8 cellular contexts compared by ENCODE assay signal in genomic region chr3:182909318-182910040, GRCh38.
DNase-seq lines count a peak whose midpoint lies in the region; ATAC-seq and TF ChIP-seq lines count a peak whose summit lies in the region.

No MANE protein-coding gene starts in this region.

- peaks cover 23% of the 10 kb centered on the region for H3K36me3 ChIP-seq in OCI-LY7 (ENCODE audit: insufficient read depth, low read length)
- H3K36me3 ChIP-seq in fibroblast of lung (ENCODE audit: control insufficient read depth, insufficient read depth, low read length) = no peaks in the 10 kb centered on the region
- H3K36me3 ChIP-seq in upper lobe of right lung = peaks cover 39% of the 10 kb centered on the region

- H3K27me3 ChIP-seq in fibroblast of lung (ENCODE audit: control insufficient read depth, insufficient read depth, low read length) (no peaks in the 10 kb centered on the region), upper lobe of right lung (no peaks in the 10 kb centered on the region)

- DNase-seq in A172 (ENCODE audit: low spot score) (peak; percentile 30), ELR (ENCODE audit: low read depth) (peak; percentile 49), OCI-LY7 (ENCODE audit: low spot score) (peak; percentile 41), fibroblast of lung (ENCODE audit: low read depth in 2 of 2) (peak; percentile 39), upper lobe of right lung (no peak)

- H3K4me2 ChIP-seq in OCI-LY7 (ENCODE audit: low read length) (no peak overlapping the region), fibroblast of lung (ENCODE audit: extremely low read depth, insufficient read depth, low read length) (no peak overlapping the region)

- no peaks in the 10 kb centered on the region for H3K9me3 ChIP-seq in OCI-LY7 (ENCODE audit: low read length)
- no peaks in the 10 kb centered on the region for H3K9me3 ChIP-seq in fibroblast of lung (ENCODE audit: control insufficient read depth, insufficient read depth, low read depth, low read length)
- no peaks in the 10 kb centered on the region for H3K9me3 ChIP-seq in upper lobe of right lung

- intact Hi-C loops in OCI-LY7 (cut with micrococcal nuclease; ENCODE audit: unreplicated experiment) = loop anchor here (2.0 to 5.0 kb wide), 5 partner anchors 69 to 473 kb away; partner anchors contain the start of genes LAMP3 and MCCC1
- intact Hi-C loops in upper lobe of right lung (cut with DNase I) = no loop called here

- no peak overlapping the region for H2AFZ ChIP-seq in OCI-LY7 (ENCODE audit: low read length)
- H2AFZ ChIP-seq in fibroblast of lung (ENCODE audit: low read length) = no peak overlapping the region

- no peak for ATAC-seq in upper lobe of right lung
- no peak for ATAC-seq in GM18867 (IDR thresholded peaks at IDR 0.05; ENCODE audit: unreplicated experiment)
- no peak for ATAC-seq in HG02938 (IDR thresholded peaks at IDR 0.05; ENCODE audit: unreplicated experiment)
- ATAC-seq in GM19328 (IDR thresholded peaks at IDR 0.05; ENCODE audit: unreplicated experiment) = no peak

- no peak overlapping the region for H3K27ac ChIP-seq in OCI-LY7 (ENCODE audit: low read depth, low read length, poor library complexity, severe bottlenecking)
- H3K27ac ChIP-seq in fibroblast of lung (ENCODE audit: insufficient read depth, low read length) = no peak overlapping the region
- H3K27ac ChIP-seq in upper lobe of right lung = no peak overlapping the region

- H3K4me3 ChIP-seq in OCI-LY7 (ENCODE audit: low read depth, low read length, poor library complexity, severe bottlenecking) (no peak overlapping the region), fibroblast of lung (replicated peaks in 1 of 4; ENCODE audit: control extremely low read depth in 1 of 4, insufficient read depth in 1 of 4, low read depth in 3 of 4, low read length in 4 of 4) (no peak overlapping the region), upper lobe of right lung (no peak overlapping the region)

- no peaks in the 10 kb centered on the region for H4K20me1 ChIP-seq in OCI-LY7 (ENCODE audit: insufficient read depth, low read length)
- no peaks in the 10 kb centered on the region for H4K20me1 ChIP-seq in fibroblast of lung (ENCODE audit: control insufficient read depth, extremely low read depth, insufficient read depth, low read length)

- no TSS peak for BruUV-seq in OCI-LY7 (replicated peaks; lab: Mats Ljungman, UMichigan)

- H3K79me2 ChIP-seq in OCI-LY7 (ENCODE audit: insufficient read depth, low read depth, low read length) (no peaks in the 10 kb centered on the region), fibroblast of lung (ENCODE audit: control insufficient read depth, insufficient read depth, low read length) (no peaks in the 10 kb centered on the region)

- H3K4me1 ChIP-seq in OCI-LY7 (ENCODE audit: insufficient read depth, low read length, poor library complexity, severe bottlenecking) = peaks cover 53% of the 10 kb centered on the region
- H3K4me1 ChIP-seq in fibroblast of lung (ENCODE audit: control insufficient read depth, extremely low read depth, insufficient read depth, low read length) = no peaks in the 10 kb centered on the region
- H3K4me1 ChIP-seq in upper lobe of right lung = no peaks in the 10 kb centered on the region

- POLR2A ChIA-PET in OCI-LY7 (lab: Charles Lee) = interaction anchor here (0.6 to 1.8 kb wide), 11 partner anchors 12 to 471 kb away, joined by 3 to 7 read pairs (median 4); no protein-coding TSS in a partner anchor

- H3K9ac ChIP-seq in fibroblast of lung (ENCODE audit: insufficient read depth, low read length) = no peak overlapping the region

- CTCF ChIA-PET in OCI-LY7 (lab: Charles Lee; ENCODE audit: unreplicated experiment) = interaction anchor here (0.8 to 1.3 kb wide), 2 partner anchors 137 to 196 kb away, joined by 3 to 4 read pairs; no protein-coding TSS in a partner anchor

- no peaks in the 10 kb centered on the region for H3K9me2 ChIP-seq in OCI-LY7 (ENCODE audit: insufficient read depth, low read length)

- TF ChIP-seq CTCF in OCI-LY7 (conservative IDR thresholded peaks at IDR 0.05; ENCODE audit: low read length) (peak; percentile 92), fibroblast of lung (conservative IDR thresholded peaks at IDR 0.05 in 1 of 2, IDR thresholded peaks at IDR 0.05 in 1 of 2; ENCODE audit: low read depth in 1 of 2, low read length in 2 of 2) (peak; percentile 39 to 54), upper lobe of right lung (IDR thresholded peaks at IDR 0.05) (peak; percentile 52)
